In the genomic region with DNA sequence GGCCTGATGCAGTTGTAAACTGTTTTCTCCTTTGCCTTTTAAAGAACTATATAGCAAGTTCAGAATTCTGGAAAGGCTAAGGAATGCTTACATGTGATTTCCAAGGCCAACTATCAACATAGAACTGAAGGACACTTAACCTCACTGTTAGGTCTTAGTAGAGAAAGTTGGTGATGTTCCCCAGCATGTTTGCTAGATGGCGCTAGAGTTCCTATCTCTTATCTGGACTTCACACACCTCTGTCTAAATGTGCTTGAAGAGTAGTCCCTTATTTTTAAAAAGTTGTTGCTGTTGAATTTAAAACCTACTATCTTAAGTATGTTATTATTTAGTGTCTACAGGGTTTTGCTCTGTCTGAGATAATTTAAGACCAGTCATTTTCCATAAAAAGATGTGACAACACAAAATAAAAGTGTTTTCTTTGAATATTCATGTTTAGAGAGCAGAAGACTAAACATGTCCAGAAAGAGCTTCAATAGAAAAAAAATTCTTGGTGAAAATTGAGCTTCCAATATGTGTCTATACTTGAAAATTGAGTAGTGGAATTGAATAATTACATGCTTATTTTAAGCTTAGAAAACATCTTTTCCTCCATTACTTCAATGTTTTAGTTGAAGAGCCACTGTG, we compare ENCODE assay signal across 9 cellular contexts.
DNase-seq lines count a peak whose midpoint lies in the region; ATAC-seq and TF ChIP-seq lines count a peak whose summit lies in the region.
"Had no signal": no experiment of that assay in that cellular context is flagged by ENCODE, and none has a peak within 500 bp of the region (broad histone marks: within the 10 kb centered on the region; RNA-seq: fewer than 3 reads in every experiment).

No MANE protein-coding gene starts in this region.

- intact Hi-C loops in Panc1 (cut with micrococcal nuclease; ENCODE audit: unreplicated experiment) = no loop called here

- POLR2A ChIA-PET in Panc1 (lab: Charles Lee) = no interaction called here
- POLR2A ChIA-PET in T-cell (lab: Charles Lee) = interaction anchor here (0.6 kb wide), 4 partner anchors 88 to 1819 kb away, joined by 3 to 5 read pairs (median 3); no protein-coding TSS in a partner anchor

- TF ChIP-seq CTCF in GM06990 (IDR thresholded peaks at IDR 0.05; ENCODE audit: insufficient read depth, low read length, poor library complexity, severe bottlenecking) (peak; percentile 63), Panc1 (IDR thresholded peaks at IDR 0.05) (peak; percentile 16; the same call in 1 of the 2 replicates), coronary artery (IDR thresholded peaks at IDR 0.05) (no peak)

- no peak overlapping the region for H3K4me3 Mint-ChIP-seq in T-cell

- CTCF ChIA-PET in Panc1 (lab: Charles Lee) (no interaction called here), T-cell (lab: Charles Lee) (interaction anchor here in 1 of 2 donors (0.6 kb wide), 1 partner anchor 183 kb away, joined by 3 read pairs; no protein-coding TSS in a partner anchor)

- H3K4me1 Mint-ChIP-seq in T-cell = no peaks in the 10 kb centered on the region

- H3K27ac ChIP-seq in Panc1 (ENCODE audit: low read length) = no peak overlapping the region
- H3K27ac ChIP-seq in coronary artery = no peak overlapping the region
- H3K27ac ChIP-seq: SK-N-MC had no signal

- ATAC-seq in HG02885 (IDR thresholded peaks at IDR 0.05; ENCODE audit: poor library complexity, unreplicated experiment) (peak; percentile 70), Panc1 (no peak), HG03565 (IDR thresholded peaks at IDR 0.05; ENCODE audit: unreplicated experiment) (no peak), T-cell (replicated peaks in 1 of 4) (no peak)
- no peak for ATAC-seq in activated CD4-positive, CD25-positive, alpha-beta regulatory T cell treated with anti-CD3 and anti-CD28 coated beads, Interleukin-2, amount 50 U/mL, for 24 hours

- no peaks in the 10 kb centered on the region for H3K4me1 ChIP-seq in Panc1 (ENCODE audit: control insufficient read depth, insufficient read depth, low read length)

- peaks cover 7% of the 10 kb centered on the region for H3K36me3 Mint-ChIP-seq in T-cell

- peaks cover 9 to 18% (median 16%) of the 10 kb centered on the region in 3 donors for H3K9me3 Mint-ChIP-seq in T-cell

- BruUV-seq in Panc1 (replicated peaks; lab: Mats Ljungman, UMichigan) = no TSS peak

- H3K27ac Mint-ChIP-seq in T-cell = no peak overlapping the region

- H3K36me3 ChIP-seq in GM06990 (ENCODE audit: control insufficient read depth, insufficient read depth, low read length) (no peaks in the 10 kb centered on the region), Panc1 (ENCODE audit: control insufficient read depth, insufficient read depth, low read length) (no peaks in the 10 kb centered on the region)

- H3K27me3 Mint-ChIP-seq in T-cell = no peaks in the 10 kb centered on the region

- H3K27me3 ChIP-seq in GM06990 (replicated peaks; ENCODE audit: control insufficient read depth, insufficient read depth, low read length) (no peaks in the 10 kb centered on the region), Panc1 (ENCODE audit: control insufficient read depth, insufficient read depth, low read length) (no peaks in the 10 kb centered on the region)

- no peak for DNase-seq in GM06990 (ENCODE audit: extremely low read depth, insufficient read length)
- DNase-seq in Panc1 (ENCODE audit: low read depth, low spot score) = no peak
- peak; percentile 27 for DNase-seq in iris pigment epithelial cell (ENCODE audit: low read depth)
- DNase-seq in coronary artery (ENCODE audit: low spot score) = no peak
- no peak for DNase-seq in T-cell

- in situ Hi-C loops in Panc1 (cut with HindIII; ENCODE audit: low pct_unique_long_range_greater_than_20kb, low sequenced_read_pairs) = no loop called here

- no peaks in the 10 kb centered on the region for H3K9me3 ChIP-seq in Panc1 (ENCODE audit: control insufficient read depth, insufficient read depth, low read depth, low read length)

- no peak overlapping the region for H3K4me3 ChIP-seq in GM06990 (replicated peaks; ENCODE audit: low read depth, low read length)
- no peak overlapping the region for H3K4me3 ChIP-seq in Panc1 (ENCODE audit: low read depth in 2 of 2, low read length in 2 of 2)
- H3K4me3 ChIP-seq in coronary artery = no peak overlapping the region
- H3K4me3 ChIP-seq: SK-N-MC had no signal
